Comparison of ENCODE assay signal across 15 cellular contexts in genomic region chr16:67397451-67397801, GRCh38. TPM values are rescaled to one million over a fixed set of nuclear protein-coding genes. Genes with fewer than 3 reads are reported as not detected.
DNase-seq lines count a peak whose midpoint lies in the region; ATAC-seq and TF ChIP-seq lines count a peak whose summit lies in the region.
"Had no signal": no experiment of that assay in that cellular context is flagged by ENCODE, and none has a peak within 500 bp of the region (broad histone marks: within the 10 kb centered on the region; RNA-seq: fewer than 3 reads in every experiment).

No MANE protein-coding gene starts in this region.

- TF ChIP-seq POLR2A in suprapubic skin (IDR thresholded peaks at IDR 0.05) = no peak

- peaks cover 0 to 58% (median 9%) of the 10 kb centered on the region in 7 donors for H3K27me3 ChIP-seq in heart right ventricle
- H3K27me3 ChIP-seq in suprapubic skin = no peaks in the 10 kb centered on the region
- H3K27me3 ChIP-seq in colonic mucosa = peaks cover 7% of the 10 kb centered on the region

- H3K9me3 Mint-ChIP-seq in brain (no peaks in the 10 kb centered on the region), neural crest cell (no peaks in the 10 kb centered on the region)
- H3K9me3 Mint-ChIP-seq in activated naive CD4-positive, alpha-beta T cell treated with anti-CD3 and anti-CD28 coated beads, Interleukin-2, amount 50 U/mL, for 72 hours = no peaks in the 10 kb centered on the region
- H3K9me3 Mint-ChIP-seq: activated CD4-positive, alpha-beta memory T cell treated with anti-CD3 and anti-CD28 coated beads for 36 hours had no signal

- no peaks in the 10 kb centered on the region for H3K36me3 Mint-ChIP-seq in brain
- no peaks in the 10 kb centered on the region for H3K36me3 Mint-ChIP-seq in neural crest cell (ENCODE audit: low read depth)
- no peaks in the 10 kb centered on the region for H3K36me3 Mint-ChIP-seq in activated naive CD4-positive, alpha-beta T cell treated with anti-CD3 and anti-CD28 coated beads, Interleukin-2, amount 50 U/mL, for 72 hours
- H3K36me3 Mint-ChIP-seq: activated CD4-positive, alpha-beta memory T cell treated with anti-CD3 and anti-CD28 coated beads for 36 hours had no signal

- WGBS in heart right ventricle, 2 donors = 42 to 44% methylated on average over 8 of the region's 8 CpGs
- 38% methylated on average over 4 of the region's 8 CpGs for WGBS in suprapubic skin

- ATAC-seq in heart right ventricle = peak; percentile 14 to 59 (median 34)
- no peak for ATAC-seq in activated naive CD4-positive, alpha-beta T cell treated with anti-CD3 and anti-CD28 coated beads, Interleukin-2, amount 50 U/mL, for 72 hours
- no peak for ATAC-seq in GM21717 (IDR thresholded peaks at IDR 0.05; ENCODE audit: unreplicated experiment)

- H3K4me3 Mint-ChIP-seq in brain (peak overlapping the region in 1 of 5 experiments; percentile 60), neural crest cell (peak overlapping the region; percentile 56)
- H3K4me3 Mint-ChIP-seq: activated CD4-positive, alpha-beta memory T cell treated with anti-CD3 and anti-CD28 coated beads for 36 hours; B cell had no signal

- H3K4me1 Mint-ChIP-seq in brain (peaks cover 62% of the 10 kb centered on the region), neural crest cell (peaks cover 29% of the 10 kb centered on the region)

- peak; percentile 84 to 88 for DNase-seq in heart right ventricle
- DNase-seq in neural crest cell (ENCODE audit: low read depth, low spot score) = no peak
- peak in 1 of 2 donors; percentile 79 for DNase-seq in suprapubic skin (ENCODE audit: low spot score in 2 of 2)
- no peak for DNase-seq in activated naive CD4-positive, alpha-beta T cell treated with anti-CD3 and anti-CD28 coated beads, Interleukin-2, amount 50 U/mL, for 72 hours (ENCODE audit: low spot score in 2 of 2)
- no peak for DNase-seq in colonic mucosa
- DNase-seq in COLO829 (ENCODE audit: low spot score) = no peak
- DNase-seq: activated CD4-positive, alpha-beta memory T cell treated with anti-CD3 and anti-CD28 coated beads for 36 hours; NCI-H1436; NCI-H345 had no signal

- H3K27me3 Mint-ChIP-seq in brain (peaks cover 11% of the 10 kb centered on the region), neural crest cell (ENCODE audit: low read depth) (peaks cover 40% of the 10 kb centered on the region)

- H3K27ac Mint-ChIP-seq in brain (peak overlapping the region in 3 of 5 experiments; percentile 72 to 97 (median 88)), neural crest cell (ENCODE audit: unreplicated experiment) (no peak overlapping the region)
- H3K27ac Mint-ChIP-seq in activated naive CD4-positive, alpha-beta T cell treated with anti-CD3 and anti-CD28 coated beads, Interleukin-2, amount 50 U/mL, for 72 hours = no peak overlapping the region
- H3K27ac Mint-ChIP-seq: activated CD4-positive, alpha-beta memory T cell treated with anti-CD3 and anti-CD28 coated beads for 36 hours; B cell had no signal

- intact Hi-C loops in heart right ventricle (cut with DNase I) (loop anchor here in 4 of 10 donors (5.0 to 10.0 kb wide), 4 partner anchors 113 to 135 kb away; partner anchors contain the start of gene PLEKHG4 (in 1 of the 4)), colonic mucosa (cut with DNase I) (loop anchor here (10.0 kb wide), 1 partner anchor 53 kb away; no protein-coding TSS in a partner anchor)

- no peak overlapping the region for H3K9ac ChIP-seq in colonic mucosa (ENCODE audit: low read depth in 2 of 2, low read length in 2 of 2)

- H3K27ac ChIP-seq in heart right ventricle (peak overlapping the region in 9 of 10 donors; percentile 71 to 88 (median 83)), suprapubic skin (peak overlapping the region; percentile 85), colonic mucosa (no peak overlapping the region)

- H3K4me1 ChIP-seq in heart right ventricle (peaks cover 27 to 70% (median 57%) of the 10 kb centered on the region in 9 donors), suprapubic skin (peaks cover 83% of the 10 kb centered on the region), colonic mucosa (peaks cover 21% of the 10 kb centered on the region)

- no peaks in the 10 kb centered on the region for H3K36me3 ChIP-seq in heart right ventricle
- H3K36me3 ChIP-seq in suprapubic skin = no peaks in the 10 kb centered on the region
- no peaks in the 10 kb centered on the region for H3K36me3 ChIP-seq in colonic mucosa

- TF ChIP-seq CTCF in brain (conservative IDR thresholded peaks at IDR 0.05) (no peak), heart right ventricle (IDR thresholded peaks at IDR 0.05) (no peak), neural crest cell (conservative IDR thresholded peaks at IDR 0.05) (no peak), suprapubic skin (IDR thresholded peaks at IDR 0.05) (no peak), colonic mucosa (IDR thresholded peaks at IDR 0.05) (no peak)

- no peak overlapping the region for H3K4me3 ChIP-seq in heart right ventricle
- H3K4me3 ChIP-seq in suprapubic skin = no peak overlapping the region
- H3K4me3 ChIP-seq in colonic mucosa = no peak overlapping the region

- TF ChIP-seq EP300 in suprapubic skin (IDR thresholded peaks at IDR 0.05) = no peak

- no peaks in the 10 kb centered on the region for H3K9me3 ChIP-seq in heart right ventricle
- H3K9me3 ChIP-seq in suprapubic skin = no peaks in the 10 kb centered on the region
- no peaks in the 10 kb centered on the region for H3K9me3 ChIP-seq in colonic mucosa

RNA-seq across cellular contexts. Expression of gene TPPP3, which starts 4.1 kb away (rescaled TPM):
- polyA plus RNA-seq in brain (ENCODE audit: insufficient read depth, low read depth, low replicate concordance) (438 TPM), heart right ventricle (10 to 100 TPM; 21.1 to 26.1 TPM)
- total RNA-seq in heart right ventricle (10 to 100 TPM in 1 of 10 donors, 1 to 10 TPM in 9; 6.4 to 15.9 (median 9.0) TPM), neural crest cell (3.4 and 4.7 TPM in 2 replicates), suprapubic skin (100 to 1,000 TPM in 3 of 4 donors, 10 to 100 TPM in 1; 47.6 to 182 (median 121) TPM), colonic mucosa (10 to 100 TPM in 1 of 2 donors, 1 to 10 TPM in 1; 3.7 to 12.3 TPM)
- total RNA-seq in activated naive CD4-positive, alpha-beta T cell treated with anti-CD3 and anti-CD28 coated beads, Interleukin-2, amount 50 U/mL, for 72 hours = not detected
- total RNA-seq: activated CD4-positive, alpha-beta memory T cell treated with anti-CD3 and anti-CD28 coated beads for 36 hours; B cell; OCI-LY7 had no signal

RNA-seq across cellular contexts. Expression of gene ZDHHC1, which starts 18.9 kb away (rescaled TPM):
- polyA plus RNA-seq in brain (ENCODE audit: insufficient read depth, low read depth, low replicate concordance) (10.6 TPM), heart right ventricle (1 to 10 TPM; 3.6 to 4.4 TPM)
- total RNA-seq in heart right ventricle (1 to 10 TPM; 3.2 to 6.3 (median 4.2) TPM), neural crest cell (9.5 and 10.2 TPM in 2 replicates), suprapubic skin (10 to 100 TPM; 14.0 to 31.0 (median 23.8) TPM), colonic mucosa (1 to 10 TPM; 7.9 to 8.7 TPM)
- 1 to 10 TPM in 1 of 2 donors, under 1 TPM in 1; 0.23 to 2.4 TPM for total RNA-seq in activated naive CD4-positive, alpha-beta T cell treated with anti-CD3 and anti-CD28 coated beads, Interleukin-2, amount 50 U/mL, for 72 hours
- total RNA-seq: OCI-LY7 had no signal

RNA-seq across cellular contexts. Expression of gene HSD11B2, which starts 33.5 kb away (rescaled TPM):
- polyA plus RNA-seq in brain (ENCODE audit: insufficient read depth, low read depth, low replicate concordance) (47.9 TPM), heart right ventricle (under 1 TPM; 0.41 to 0.51 TPM)
- total RNA-seq in heart right ventricle (1 to 10 TPM in 1 of 10 donors, under 1 TPM in 8, not detected in 1; 0.16 to 1.4 (median 0.57) TPM), neural crest cell (3.8 and 4.7 TPM in 2 replicates), suprapubic skin (100 to 1,000 TPM in 1 of 4 donors, 10 to 100 TPM in 3; 45.6 to 164 (median 69.1) TPM), colonic mucosa (100 to 1,000 TPM; 348 to 378 TPM)
- total RNA-seq in activated naive CD4-positive, alpha-beta T cell treated with anti-CD3 and anti-CD28 coated beads, Interleukin-2, amount 50 U/mL, for 72 hours = 1 to 10 TPM; 1.3 to 2.7 TPM
- total RNA-seq: B cell, dermis microvascular lymphatic vessel endothelial cell, mononuclear cell, OCI-LY7 had no signal

Comparison
In these comparisons a context has a peak if more than half of its experiments do, and no peak if none do; other contexts are left out.
1. H3K27ac Mint-ChIP-seq: peak in brain (3 of 5); none in neural crest cell (single experiment) and activated naive CD4-positive, alpha-beta T cell treated with anti-CD3 and anti-CD28 coated beads, Interleukin-2, amount 50 U/mL, for 72 hours (0 of 2).
2. ATAC-seq: peak in heart right ventricle (8 of 8); none in activated naive CD4-positive, alpha-beta T cell treated with anti-CD3 and anti-CD28 coated beads, Interleukin-2, amount 50 U/mL, for 72 hours (0 of 2) and GM21717 (single experiment).
3. DNase-seq: peak in heart right ventricle (2 of 2); none in neural crest cell (single experiment), activated naive CD4-positive, alpha-beta T cell treated with anti-CD3 and anti-CD28 coated beads, Interleukin-2, amount 50 U/mL, for 72 hours (0 of 2), colonic mucosa (single experiment) and COLO829 (single experiment).